8 cellular contexts compared by ENCODE assay signal in genomic region chr3:157088506-157089454, GRCh38.
DNase-seq lines count a peak whose midpoint lies in the region; ATAC-seq, FAIRE-seq and TF ChIP-seq lines count a peak whose summit lies in the region.

No MANE protein-coding gene starts in this region.

- peak; percentile 73 for ATAC-seq in HG02798 (IDR thresholded peaks at IDR 0.05; ENCODE audit: poor library complexity, unreplicated experiment)
- ATAC-seq in gastrocnemius medialis, result peak; percentile 79 to 80

- no peaks in the 10 kb centered on the region for H3K9me2 ChIP-seq in hepatocyte (replicated peaks; ENCODE audit: insufficient read depth)

- peak overlapping the region; percentile 75 for H3K4me2 ChIP-seq in hepatocyte

- no peaks in the 10 kb centered on the region for H3K27me3 ChIP-seq in hepatocyte
- H3K27me3 ChIP-seq in gastrocnemius medialis, result no peaks in the 10 kb centered on the region

- peak; percentile 88 for DNase-seq in GM12892 (ENCODE audit: insufficient read length)
- peak; percentile 97 for DNase-seq in RPMI7951 (ENCODE audit: low read depth)
- DNase-seq in hepatocyte (ENCODE audit: low spot score), result peak; percentile 98
- DNase-seq in gastrocnemius medialis, result peak; percentile 94 to 96
- no peak for DNase-seq in NCI-H1694 treated with DMSO at 0.1 percent for 48 hours (lab: John Stamatoyannopoulos, UW)
- DNase-seq in KG1 (lab: John Stamatoyannopoulos, UW), result no peak

- H3K79me2 ChIP-seq in hepatocyte, result no peaks in the 10 kb centered on the region

- peak; percentile 73 for TF ChIP-seq POLR2A in GM12892 (IDR thresholded peaks at IDR 0.05; ENCODE audit: low read depth, low read length)
- TF ChIP-seq POLR2A in gastrocnemius medialis (IDR thresholded peaks at IDR 0.05), result peak; percentile 94 to 95

- H3K4me3 ChIP-seq in hepatocyte (peak overlapping the region; percentile 4), gastrocnemius medialis (peak overlapping the region; percentile 77 to 87 (median 82))

- H3K4me1 ChIP-seq in hepatocyte (ENCODE audit: insufficient read depth) (peaks cover 25% of the 10 kb centered on the region), gastrocnemius medialis (peaks cover 38 to 44% of the 10 kb centered on the region in 2 donors)

- peak; percentile 98 for FAIRE-seq in GM12892 (lab: Jason Lieb, UNC)

- no peak for TF ChIP-seq CTCF in hepatocyte (IDR thresholded peaks at IDR 0.05; ENCODE audit: poor library complexity)
- peak in 2 of 5 experiments; percentile 23 to 29 for TF ChIP-seq CTCF in gastrocnemius medialis (IDR thresholded peaks at IDR 0.05 in 4 of 5, conservative IDR thresholded peaks at IDR 0.05 in 1 of 5)

- H4K20me1 ChIP-seq in hepatocyte (ENCODE audit: insufficient read depth, poor library complexity, severe bottlenecking), result no peaks in the 10 kb centered on the region

- under 1% methylated on average over 61 of the region's 61 CpGs for WGBS in hepatocyte (ENCODE audit: low lambda C conversion rate, missing lambda C conversion rate)

- in situ Hi-C loops in gastrocnemius medialis (cut with MboI; ENCODE audit: low sequenced_read_pairs in 4 of 4), result loop anchor here (10.0 to 25.0 kb wide), 6 partner anchors 46 to 926 kb away; partner anchors contain the start of genes LEKR1 (in 2 of the 4) and SSR3 (in 2 of the 4)

- H3K27ac ChIP-seq in angular gyrus (ENCODE audit: low read depth, low read length), result peak overlapping the region; percentile 98
- peak overlapping the region; percentile 98 for H3K27ac ChIP-seq in hepatocyte
- H3K27ac ChIP-seq in gastrocnemius medialis, result peak overlapping the region; percentile 99 to 100 (median 100)

- intact Hi-C loops in gastrocnemius medialis (cut with DNase I; ENCODE audit: low total_unique reads), result loop anchor here (1.0 to 5.0 kb wide), 4 partner anchors 49 to 546 kb away; partner anchors contain the start of gene CCNL1

- H3K9me3 ChIP-seq in hepatocyte (ENCODE audit: low read depth) (no peaks in the 10 kb centered on the region), gastrocnemius medialis (no peaks in the 10 kb centered on the region)

- no peaks in the 10 kb centered on the region for H3K36me3 ChIP-seq in hepatocyte (replicated peaks; ENCODE audit: insufficient read depth, low read depth)
- no peaks in the 10 kb centered on the region for H3K36me3 ChIP-seq in gastrocnemius medialis

- peak overlapping the region; percentile 6 for H2AFZ ChIP-seq in hepatocyte

Comparison
In these comparisons a context has a peak if more than half of its experiments do, and no peak if none do; other contexts are left out.
1. DNase-seq: peak in GM12892 (single experiment), RPMI7951 (single experiment), hepatocyte (single experiment) and gastrocnemius medialis (2 of 2); none in NCI-H1694 treated with DMSO at 0.1 percent for 48 hours (single experiment) and KG1 (single experiment).
2. Peak in every context shown above with its lines, with median percentiles within 50 percentile points of each other: H3K27ac ChIP-seq.